ENCODE assay signal across 8 cellular contexts in genomic region chr3:129608087-129608935, GRCh38. TPM values are rescaled to one million over a fixed set of nuclear protein-coding genes. Genes with fewer than 3 reads are reported as not detected.
DNase-seq lines count a peak whose midpoint lies in the region; ATAC-seq and TF ChIP-seq lines count a peak whose summit lies in the region.

No MANE protein-coding gene starts in this region.

- H3K79me2 ChIP-seq in PC-9 (ENCODE audit: low read depth) = peaks cover 16% of the 10 kb centered on the region

- peak; percentile 31 for DNase-seq in DMS114 treated with DMSO at 0.1 percent for 48 hours (lab: John Stamatoyannopoulos, UW; ENCODE audit: unreplicated experiment)
- peak; percentile 50 for DNase-seq in NCI-H1092 (lab: John Stamatoyannopoulos, UW)
- no peak for DNase-seq in ascending aorta (ENCODE audit: low spot score in 2 of 2)
- no peak for DNase-seq in right lobe of liver
- no peak for DNase-seq in PC-9
- no peak for DNase-seq in stimulated activated CD4-positive, alpha-beta T cell treated with anti-CD3 and anti-CD28 coated beads, Interleukin-4, amount 100 ng/mL, for 1 hour

- H3K27ac ChIP-seq in ascending aorta = peak overlapping the region; percentile 94
- peak overlapping the region in 2 of 3 donors; percentile 66 to 85 for H3K27ac ChIP-seq in right lobe of liver
- no peak overlapping the region for H3K27ac ChIP-seq in PC-9

- H2AFZ ChIP-seq in PC-9 = no peak overlapping the region

- intact Hi-C loops in ascending aorta (cut with DNase I) (no loop called here), right lobe of liver (cut with DNase I) (no loop called here), PC-9 (cut with micrococcal nuclease; ENCODE audit: unreplicated experiment) (loop anchor here (1.0 kb wide), 1 partner anchor 118 kb away; no protein-coding TSS in a partner anchor)

- peaks cover 19 to 59% of the 10 kb centered on the region in 2 donors for H3K4me1 ChIP-seq in ascending aorta
- peaks cover 0 to 10% (median 0%) of the 10 kb centered on the region in 4 donors for H3K4me1 ChIP-seq in right lobe of liver
- H3K4me1 ChIP-seq in PC-9 (replicated peaks; ENCODE audit: insufficient read depth) = peaks cover 22% of the 10 kb centered on the region

- H3F3A ChIP-seq in PC-9 (ENCODE audit: insufficient read depth, low read depth) = peaks cover 20% of the 10 kb centered on the region; the same call in 1 of the 2 replicates

- TF ChIP-seq CTCF in ascending aorta (IDR thresholded peaks at IDR 0.05) (peak in 1 of 3 experiments; percentile 13), right lobe of liver (IDR thresholded peaks at IDR 0.05) (peak in 2 of 4 donors; percentile 12 to 18), PC-9 (conservative IDR thresholded peaks at IDR 0.05) (no peak)

- POLR2A ChIA-PET in PC-9 (lab: Charles Lee; ENCODE audit: unreplicated experiment) = no interaction called here

- ATAC-seq in right lobe of liver (peak; percentile 7 to 32 (median 28)), GM19324 (IDR thresholded peaks at IDR 0.05; ENCODE audit: low FRiP score, unreplicated experiment) (no peak), HG03097 (IDR thresholded peaks at IDR 0.05; ENCODE audit: low FRiP score, unreplicated experiment) (no peak)

- H3K4me2 ChIP-seq in PC-9 = no peak overlapping the region

- H3K27me3 ChIP-seq in ascending aorta = no peaks in the 10 kb centered on the region
- no peaks in the 10 kb centered on the region for H3K27me3 ChIP-seq in right lobe of liver
- H3K27me3 ChIP-seq in PC-9 (ENCODE audit: insufficient read depth, low read depth) = peaks cover 9% of the 10 kb centered on the region; the same call in 1 of the 2 replicates

- peaks cover 8% of the 10 kb centered on the region for H4K20me1 ChIP-seq in PC-9 (ENCODE audit: insufficient read depth)

- CTCF ChIA-PET in PC-9 (lab: Charles Lee) = interaction anchor here (1.6 kb wide), 1 partner anchor 118 kb away, joined by 4 read pairs; no protein-coding TSS in a partner anchor

- no peak for TF ChIP-seq POLR2A in right lobe of liver (IDR thresholded peaks at IDR 0.05)

- H3K9me3 ChIP-seq in ascending aorta (no peaks in the 10 kb centered on the region), right lobe of liver (no peaks in the 10 kb centered on the region), PC-9 (ENCODE audit: insufficient read depth, low read depth) (no peaks in the 10 kb centered on the region)

- H3K4me3 ChIP-seq in ascending aorta (no peak overlapping the region), right lobe of liver (no peak overlapping the region), PC-9 (no peak overlapping the region)

- no peaks in the 10 kb centered on the region for H3K9me2 ChIP-seq in PC-9 (ENCODE audit: insufficient read depth)

- H3K36me3 ChIP-seq in ascending aorta (no peaks in the 10 kb centered on the region), right lobe of liver (no peaks in the 10 kb centered on the region), PC-9 (ENCODE audit: low read depth) (no peaks in the 10 kb centered on the region)

- BruUV-seq in PC-9 (replicated peaks; lab: Mats Ljungman, UMichigan) = no TSS peak

- WGBS in right lobe of liver (ENCODE audit: insufficient coverage, low coverage, low lambda C conversion rate, missing lambda C conversion rate) = 53% methylated on average over 4 of the region's 17 CpGs

RNA-seq across cellular contexts. Expression of gene PLXND1, which starts 1.8 kb away (rescaled TPM):
- total RNA-seq in ascending aorta (407 TPM), right lobe of liver (10 to 100 TPM; 27.0 to 48.8 (median 29.6) TPM), PC-9 (2021) (44.4 and 50.4 TPM in 2 replicates)

Comparison
In these comparisons a context has a peak if more than half of its experiments do, and no peak if none do; other contexts are left out.
1. DNase-seq: peak in DMS114 treated with DMSO at 0.1 percent for 48 hours (single experiment) and NCI-H1092 (single experiment); none in ascending aorta (0 of 2), right lobe of liver (0 of 3), PC-9 (0 of 2) and stimulated activated CD4-positive, alpha-beta T cell treated with anti-CD3 and anti-CD28 coated beads, Interleukin-4, amount 100 ng/mL, for 1 hour (single experiment).
2. ATAC-seq: peak in right lobe of liver (4 of 4); none in GM19324 (single experiment) and HG03097 (single experiment).